11 cellular contexts compared by ENCODE assay signal in genomic region chr18:63022429-63023022, GRCh38.
DNase-seq lines count a peak whose midpoint lies in the region; ATAC-seq, FAIRE-seq and TF ChIP-seq lines count a peak whose summit lies in the region.
"Had no signal": no experiment of that assay in that cellular context is flagged by ENCODE, and none has a peak within 500 bp of the region (broad histone marks: within the 10 kb centered on the region; RNA-seq: fewer than 3 reads in every experiment).

No MANE protein-coding gene starts in this region.

- H2AFZ ChIP-seq in OCI-LY3 (ENCODE audit: low read depth, low read length), result no peak overlapping the region

- no peaks in the 10 kb centered on the region for H3K4me1 Mint-ChIP-seq in type B pancreatic cell (ENCODE audit: unreplicated experiment)
- H3K4me1 Mint-ChIP-seq in effector memory CD8-positive, alpha-beta T cell (ENCODE audit: low read depth in 2 of 2), result no peaks in the 10 kb centered on the region
- H3K4me1 Mint-ChIP-seq: memory B cell had no signal

- H3K4me3 Mint-ChIP-seq in type B pancreatic cell, result no peak overlapping the region
- H3K4me3 Mint-ChIP-seq in effector memory CD8-positive, alpha-beta T cell, result no peak overlapping the region
- H3K4me3 Mint-ChIP-seq: memory B cell had no signal

- peaks cover 4% of the 10 kb centered on the region for H3K9me3 Mint-ChIP-seq in type B pancreatic cell
- H3K9me3 Mint-ChIP-seq in effector memory CD8-positive, alpha-beta T cell, result peaks cover 5 to 10% of the 10 kb centered on the region in 2 donors

- H3K4me2 ChIP-seq in OCI-LY3 (ENCODE audit: low read length), result no peak overlapping the region

- H4K20me1 ChIP-seq in OCI-LY3 (ENCODE audit: insufficient read depth, low read length), result no peaks in the 10 kb centered on the region

- H3K9ac ChIP-seq in OCI-LY3 (ENCODE audit: low read length), result no peak overlapping the region

- no peaks in the 10 kb centered on the region for H3K36me3 Mint-ChIP-seq in type B pancreatic cell
- no peaks in the 10 kb centered on the region for H3K36me3 Mint-ChIP-seq in effector memory CD8-positive, alpha-beta T cell (ENCODE audit: insufficient read depth)

- H3K27ac Mint-ChIP-seq in type B pancreatic cell, result no peak overlapping the region
- H3K27ac Mint-ChIP-seq in effector memory CD8-positive, alpha-beta T cell, result no peak overlapping the region
- H3K27ac Mint-ChIP-seq: memory B cell had no signal

- peaks cover 0 to 10% (median 0%) of the 10 kb centered on the region in 12 donors for H3K9me3 ChIP-seq in heart left ventricle
- H3K9me3 ChIP-seq in OCI-LY3 (ENCODE audit: insufficient read depth, low read length), result peaks cover 9% of the 10 kb centered on the region
- H3K9me3 ChIP-seq: SJSA1 had no signal

- intact Hi-C loops in heart left ventricle (cut with DNase I) (loop anchor here in 6 of 10 donors (2.0 to 10.0 kb wide), 7 partner anchors 92 to 420 kb away; no protein-coding TSS in a partner anchor), cardiac septum (cut with DNase I) (no loop called here)

- FAIRE-seq in H54 (lab: Jason Lieb, UNC), result no peak

- H3K4me1 ChIP-seq in heart left ventricle (no peaks in the 10 kb centered on the region), OCI-LY3 (ENCODE audit: low read length) (no peaks in the 10 kb centered on the region)
- H3K4me1 ChIP-seq: SJSA1 had no signal

- TF ChIP-seq CTCF in heart left ventricle (IDR thresholded peaks at IDR 0.05), result peak; percentile 27 to 54 (median 38)
- peak; percentile 78 for TF ChIP-seq CTCF in OCI-LY3 (IDR thresholded peaks at IDR 0.05; ENCODE audit: low read depth, low read length)
- TF ChIP-seq CTCF in fibroblast of the aortic adventitia (IDR thresholded peaks at IDR 0.05; ENCODE audit: insufficient read depth, low read length), result peak; percentile 47
- peak; percentile 74 for TF ChIP-seq CTCF in type B pancreatic cell (conservative IDR thresholded peaks at IDR 0.05)

- no peak overlapping the region for H3K4me3 ChIP-seq in heart left ventricle
- no peak overlapping the region for H3K4me3 ChIP-seq in OCI-LY3 (ENCODE audit: low read length)
- no peak overlapping the region for H3K4me3 ChIP-seq in fibroblast of the aortic adventitia (ENCODE audit: low read depth, low read length)
- H3K4me3 ChIP-seq: SJSA1 had no signal

- no peak for DNase-seq in heart left ventricle
- no peak for DNase-seq in cardiac septum (ENCODE audit: low spot score)
- no peak for DNase-seq in fibroblast of the aortic adventitia (ENCODE audit: low read depth)
- no peak for DNase-seq in type B pancreatic cell (ENCODE audit: extremely low spot score, unreplicated experiment)
- DNase-seq in effector memory CD8-positive, alpha-beta T cell, result no peak
- DNase-seq in H54 (ENCODE audit: insufficient read length, low spot score), result no peak
- DNase-seq in G401 (ENCODE audit: low spot score), result no peak
- DNase-seq: NCI-H1436 treated with DMSO at 0.1 percent for 48 hours had no signal

- in situ Hi-C loops in G401 (cut with HindIII; ENCODE audit: low sequenced_read_pairs), result no loop called here

- H3K27me3 ChIP-seq in heart left ventricle (no peaks in the 10 kb centered on the region), OCI-LY3 (ENCODE audit: low read depth, low read length) (peaks cover 7% of the 10 kb centered on the region; the same call in 1 of the 2 replicates)

- 62 to 72% (median 68%) methylated on average over 26 of the region's 26 CpGs for WGBS in heart left ventricle, 4 donors

- H3K79me2 ChIP-seq in OCI-LY3 (ENCODE audit: low read length), result no peaks in the 10 kb centered on the region

- ATAC-seq in heart left ventricle, result peak in 1 of 4 donors; percentile 32
- ATAC-seq in effector memory CD8-positive, alpha-beta T cell (replicated peaks), result no peak

- no peaks in the 10 kb centered on the region for H3K36me3 ChIP-seq in heart left ventricle
- no peaks in the 10 kb centered on the region for H3K36me3 ChIP-seq in OCI-LY3 (replicated peaks; ENCODE audit: low read depth, low read length)
- H3K36me3 ChIP-seq: SJSA1 had no signal

- H3K27me3 Mint-ChIP-seq in type B pancreatic cell, result peaks cover 2% of the 10 kb centered on the region
- no peaks in the 10 kb centered on the region for H3K27me3 Mint-ChIP-seq in effector memory CD8-positive, alpha-beta T cell

- H3K27ac ChIP-seq in heart left ventricle (no peak overlapping the region), OCI-LY3 (ENCODE audit: low read length) (no peak overlapping the region)
- H3K27ac ChIP-seq: SJSA1 had no signal

- TF ChIP-seq POLR2A in heart left ventricle (IDR thresholded peaks at IDR 0.05), result no peak
- TF ChIP-seq POLR2A in H54 (IDR thresholded peaks at IDR 0.05; ENCODE audit: low read depth, low read length), result no peak
